In the genomic region with DNA sequence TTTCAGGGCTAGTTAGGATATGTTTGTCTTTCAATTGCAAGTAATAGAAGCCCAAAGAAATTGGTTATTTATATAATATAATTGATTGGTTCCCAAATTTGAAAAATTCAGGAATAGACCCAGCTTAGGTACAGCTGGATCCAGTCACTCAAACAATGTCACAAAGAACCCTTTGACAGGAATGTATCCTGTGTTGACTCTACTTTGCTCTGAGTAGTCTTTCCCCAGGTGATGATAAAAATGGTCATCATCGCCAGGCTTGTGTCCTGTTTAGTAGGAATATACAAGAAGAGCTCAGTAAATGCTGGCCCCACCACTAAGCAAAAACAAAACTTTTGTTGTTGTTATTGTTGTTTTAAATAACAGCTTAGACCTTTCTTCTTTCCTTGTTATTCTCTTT, we compare ENCODE assay signal across 35 cellular contexts.
"Had no signal": no experiment of that assay in that cellular context is flagged by ENCODE, and none has a peak within 500 bp of the region (broad histone marks: within the 10 kb centered on the region; RNA-seq: fewer than 3 reads in every experiment).

No MANE protein-coding gene starts in this region.

- H3K27ac Mint-ChIP-seq: activated B cell treated with CpG ODN at 0.5 μM for 24 hours; activated CD4-positive, alpha-beta memory T cell treated with anti-CD3 and anti-CD28 coated beads for 36 hours; activated CD8-positive, alpha-beta memory T cell treated with anti-CD3 and anti-CD28 coated beads, Interleukin-2, amount 10 ng/mL, durations not matched to agents 7 days and 5 days; activated CD8-positive, alpha-beta T cell treated with anti-CD3 and anti-CD28 coated beads, Interleukin-2, amount 10 ng/mL, durations not matched to agents 7 days and 5 days; activated naive CD4-positive, alpha-beta T cell treated with anti-CD3 and anti-CD28 coated beads, Interleukin-2, amount 10 ng/mL, durations not matched to agents 7 days and 5 days; activated naive CD4-positive, alpha-beta T cell treated with anti-CD3 and anti-CD28 coated beads, Interleukin-2, amount 50 U/mL, for 72 hours; activated naive CD8-positive, alpha-beta T cell treated with anti-CD3 and anti-CD28 coated beads, Interleukin-2, amount 10 ng/mL, durations not matched to agents 7 days and 5 days; brain; dendritic cell treated with granulocyte-macrophage colony-stimulating factor and Interleukin-4, amounts not matched to agents 40 ng/mL and 50 ng/mL, for 4 days; endodermal cell; T-helper 17 cell; T-helper 2 cell treated with Interferon-gamma antibody and Interleukin-4, amounts not matched to agents 5 μg/mL and 100 μg/mL, for 36 hours had no signal

- H3K4me1 ChIP-seq: ascending aorta, breast epithelium had no signal

- DNase-seq: activated B cell treated with CpG ODN at 0.5 μM for 24 hours; activated CD4-positive, alpha-beta memory T cell treated with anti-CD3 and anti-CD28 coated beads for 36 hours; activated CD4-positive, alpha-beta T cell treated with anti-CD3 and anti-CD28 coated beads for 48 hours; activated CD4-positive, alpha-beta T cell treated with anti-CD3 and anti-CD28 coated beads, Interleukin-2, amount 50 U/mL, for 1 hour; activated CD8-positive, alpha-beta memory T cell treated with anti-CD3 and anti-CD28 coated beads, Interleukin-2, amount 10 ng/mL, durations not matched to agents 7 days and 5 days; activated CD8-positive, alpha-beta memory T cell treated with anti-CD3 and anti-CD28 coated beads, Interleukin-2, amount 50 U/mL, for 4 hours; activated CD8-positive, alpha-beta T cell treated with anti-CD3 and anti-CD28 coated beads, Interleukin-2, amount 10 ng/mL, durations not matched to agents 7 days and 5 days; activated gamma-delta T cell; activated naive CD4-positive, alpha-beta T cell; activated naive CD4-positive, alpha-beta T cell treated with anti-CD3 and anti-CD28 coated beads, Interleukin-2, amount 10 ng/mL, durations not matched to agents 7 days and 5 days; activated naive CD8-positive, alpha-beta T cell treated with anti-CD3 and anti-CD28 coated beads, Interleukin-2, amount 10 ng/mL, durations not matched to agents 7 days and 5 days; activated T-cell treated with anti-CD3 and anti-CD28 coated beads, Interleukin-2, amount 50 U/mL, for 1 hour; activated T-cell treated with anti-CD3 and anti-CD28 coated beads, Interleukin-2, amount 50 U/mL, for 48 hours; dorsolateral prefrontal cortex; effector memory CD4-positive, alpha-beta T cell; endodermal cell; foreskin fibroblast; glutamatergic neuron; heart left ventricle; T-helper 1 cell; T-helper 17 cell; T1000; WERI-Rb-1 had no signal

- H3K27ac ChIP-seq: ascending aorta, breast epithelium, cardiac muscle cell, coronary artery, heart left ventricle, WERI-Rb-1 had no signal

- FAIRE-seq: frontal cortex had no signal

- H3K36me3 ChIP-seq: ascending aorta, breast epithelium, cardiac muscle cell, WERI-Rb-1 had no signal

- H3K4me3 ChIP-seq: ascending aorta, breast epithelium, cardiac muscle cell, coronary artery, dorsolateral prefrontal cortex, heart left ventricle had no signal

- H3K36me3 Mint-ChIP-seq: activated CD4-positive, alpha-beta memory T cell treated with anti-CD3 and anti-CD28 coated beads for 36 hours; activated CD8-positive, alpha-beta memory T cell treated with anti-CD3 and anti-CD28 coated beads, Interleukin-2, amount 10 ng/mL, durations not matched to agents 7 days and 5 days; activated naive CD4-positive, alpha-beta T cell treated with anti-CD3 and anti-CD28 coated beads, Interleukin-2, amount 10 ng/mL, durations not matched to agents 7 days and 5 days had no signal

- H3K9me3 Mint-ChIP-seq: activated CD4-positive, alpha-beta memory T cell treated with anti-CD3 and anti-CD28 coated beads for 36 hours; activated naive CD4-positive, alpha-beta T cell treated with anti-CD3 and anti-CD28 coated beads, Interleukin-2, amount 10 ng/mL, durations not matched to agents 7 days and 5 days; central memory CD8-positive, alpha-beta T cell; endodermal cell; T-helper 2 cell treated with Interferon-gamma antibody and Interleukin-4, amounts not matched to agents 5 μg/mL and 100 μg/mL, for 36 hours had no signal

- H3K27me3 ChIP-seq: ascending aorta, breast epithelium, cardiac muscle cell, dorsolateral prefrontal cortex, heart left ventricle had no signal

- ATAC-seq: activated CD4-positive, CD25-positive, alpha-beta regulatory T cell treated with anti-CD3 and anti-CD28 coated beads, Interleukin-2, amount 50 U/mL, for 24 hours; activated CD8-positive, alpha-beta memory T cell treated with anti-CD3 and anti-CD28 coated beads, Interleukin-2, amount 10 ng/mL, durations not matched to agents 7 days and 5 days; activated CD8-positive, alpha-beta T cell treated with anti-CD3 and anti-CD28 coated beads, Interleukin-2, amount 10 ng/mL, durations not matched to agents 7 days and 5 days; activated naive CD4-positive, alpha-beta T cell treated with anti-CD3 and anti-CD28 coated beads, Interleukin-2, amount 50 U/mL, for 72 hours; esophagus mucosa; heart left ventricle; T-helper 17 cell had no signal

- H3K4me3 Mint-ChIP-seq: activated B cell treated with CpG ODN at 0.5 μM for 24 hours; activated CD4-positive, alpha-beta memory T cell treated with anti-CD3 and anti-CD28 coated beads for 36 hours; activated CD8-positive, alpha-beta memory T cell treated with anti-CD3 and anti-CD28 coated beads, Interleukin-2, amount 10 ng/mL, durations not matched to agents 7 days and 5 days; activated CD8-positive, alpha-beta T cell treated with anti-CD3 and anti-CD28 coated beads, Interleukin-2, amount 10 ng/mL, durations not matched to agents 7 days and 5 days; activated naive CD4-positive, alpha-beta T cell treated with anti-CD3 and anti-CD28 coated beads, Interleukin-2, amount 10 ng/mL, durations not matched to agents 7 days and 5 days; activated naive CD8-positive, alpha-beta T cell treated with anti-CD3 and anti-CD28 coated beads, Interleukin-2, amount 10 ng/mL, durations not matched to agents 7 days and 5 days; brain; central memory CD8-positive, alpha-beta T cell; dendritic cell treated with granulocyte-macrophage colony-stimulating factor and Interleukin-4, amounts not matched to agents 40 ng/mL and 50 ng/mL, for 4 days; endodermal cell; T-helper 17 cell; T-helper 2 cell treated with Interferon-gamma antibody and Interleukin-4, amounts not matched to agents 5 μg/mL and 100 μg/mL, for 36 hours had no signal

- H3K4me1 Mint-ChIP-seq: activated B cell treated with CpG ODN at 0.5 μM for 24 hours; activated CD8-positive, alpha-beta memory T cell treated with anti-CD3 and anti-CD28 coated beads, Interleukin-2, amount 10 ng/mL, durations not matched to agents 7 days and 5 days; activated naive CD4-positive, alpha-beta T cell treated with anti-CD3 and anti-CD28 coated beads, Interleukin-2, amount 10 ng/mL, durations not matched to agents 7 days and 5 days; brain; central memory CD8-positive, alpha-beta T cell had no signal
